Comparison of ENCODE assay signal across 40 cellular contexts in the genomic region with DNA sequence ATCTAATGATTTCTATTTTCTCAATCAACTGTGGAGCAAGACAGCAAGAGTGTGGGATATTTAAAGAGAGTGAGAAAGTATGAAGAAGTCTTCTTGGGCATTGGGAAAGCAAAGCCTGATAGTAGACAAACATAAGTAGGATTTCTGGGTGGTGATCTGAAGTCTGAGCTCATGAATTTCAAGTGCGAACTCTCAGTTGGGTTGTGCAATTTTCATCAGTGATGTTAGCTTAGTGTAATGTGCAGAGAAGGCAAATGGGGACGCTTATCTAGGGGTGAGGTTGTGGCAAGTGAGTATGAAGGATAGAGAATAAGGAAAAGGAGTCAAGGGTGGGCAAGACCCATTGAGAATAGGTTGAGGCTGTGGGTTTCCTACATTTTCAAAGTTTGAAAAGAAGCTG. TPM values are rescaled to one million over a fixed set of nuclear protein-coding genes. Genes with fewer than 3 reads are reported as not detected.
"Had no signal": no experiment of that assay in that cellular context is flagged by ENCODE, and none has a peak within 500 bp of the region (broad histone marks: within the 10 kb centered on the region; RNA-seq: fewer than 3 reads in every experiment).

No MANE protein-coding gene starts in this region.

- H3K27ac Mint-ChIP-seq: activated CD4-positive, alpha-beta memory T cell treated with anti-CD3 and anti-CD28 coated beads, Interleukin-2, amount 10 ng/mL, durations not matched to agents 7 days and 5 days; activated CD4-positive, alpha-beta T cell treated with anti-CD3 and anti-CD28 coated beads for 36 hours; activated CD4-positive, alpha-beta T cell treated with anti-CD3 and anti-CD28 coated beads, Interleukin-2, amount 10 ng/mL, durations not matched to agents 7 days and 5 days; activated CD8-positive, alpha-beta memory T cell treated with anti-CD3 and anti-CD28 coated beads, Interleukin-2, amount 10 ng/mL, durations not matched to agents 7 days and 5 days; activated CD8-positive, alpha-beta T cell treated with anti-CD3 and anti-CD28 coated beads, Interleukin-2, amount 10 ng/mL, durations not matched to agents 7 days and 5 days; activated naive CD4-positive, alpha-beta T cell treated with anti-CD3 and anti-CD28 coated beads for 36 hours; activated naive CD4-positive, alpha-beta T cell treated with anti-CD3 and anti-CD28 coated beads, Interleukin-2, amount 50 U/mL, for 72 hours; activated naive CD8-positive, alpha-beta T cell treated with anti-CD3 and anti-CD28 coated beads for 36 hours; activated T-cell treated with anti-CD3 and anti-CD28 coated beads, Interleukin-2, amount 50 U/mL, for 24 hours; activated T-helper 17 cell treated with anti-CD3 and anti-CD28 coated beads, Interleukin-2, amount 50 U/mL, for 72 hours; brain; T-helper 1 cell treated with Interleukin-12 subunit alpha and Interleukin-12 subunit beta and Interleukin-4 antibody, amounts not matched to agents 30 μg/mL and 1 μg/mL, for 36 hours; T-helper 2 cell treated with Interferon-gamma antibody and Interleukin-4, amounts not matched to agents 5 μg/mL and 100 μg/mL, for 36 hours; WTC11 had no signal

- H3K27me3 Mint-ChIP-seq: activated CD4-positive, alpha-beta T cell treated with anti-CD3 and anti-CD28 coated beads for 36 hours; activated CD4-positive, alpha-beta T cell treated with anti-CD3 and anti-CD28 coated beads, Interleukin-2, amount 10 ng/mL, durations not matched to agents 7 days and 5 days; activated naive CD8-positive, alpha-beta T cell treated with anti-CD3 and anti-CD28 coated beads for 36 hours; activated T-helper 17 cell treated with anti-CD3 and anti-CD28 coated beads, Interleukin-2, amount 50 U/mL, for 72 hours; brain; central memory CD8-positive, alpha-beta T cell had no signal

- ATAC-seq: activated CD4-positive, alpha-beta T cell treated with anti-CD3 and anti-CD28 coated beads for 36 hours; activated CD4-positive, CD25-positive, alpha-beta regulatory T cell treated with anti-CD3 and anti-CD28 coated beads, Interleukin-2, amount 50 U/mL, for 24 hours; activated CD8-positive, alpha-beta memory T cell treated with anti-CD3 and anti-CD28 coated beads, Interleukin-2, amount 10 ng/mL, durations not matched to agents 7 days and 5 days; activated CD8-positive, alpha-beta T cell treated with anti-CD3 and anti-CD28 coated beads, Interleukin-2, amount 10 ng/mL, durations not matched to agents 7 days and 5 days; activated naive CD4-positive, alpha-beta T cell treated with anti-CD3 and anti-CD28 coated beads, Interleukin-2, amount 50 U/mL, for 72 hours; activated T-helper 17 cell treated with anti-CD3 and anti-CD28 coated beads, Interleukin-2, amount 50 U/mL, for 72 hours; WTC11 had no signal

- H3K4me3 ChIP-seq: cardiac muscle cell had no signal

- H3K27me3 ChIP-seq: cardiac muscle cell had no signal

- H3K27ac ChIP-seq: cardiac muscle cell, WERI-Rb-1 had no signal

- DNase-seq: activated CD4-positive, alpha-beta memory T cell treated with anti-CD3 and anti-CD28 coated beads, Interleukin-2, amount 10 ng/mL, durations not matched to agents 7 days and 5 days; activated CD4-positive, alpha-beta T cell treated with anti-CD3 and anti-CD28 coated beads for 1 hour; activated CD4-positive, alpha-beta T cell treated with anti-CD3 and anti-CD28 coated beads for 36 hours; activated CD4-positive, alpha-beta T cell treated with anti-CD3 and anti-CD28 coated beads for 48 hours; activated CD4-positive, alpha-beta T cell treated with anti-CD3 and anti-CD28 coated beads, Interleukin-2, amount 10 ng/mL, durations not matched to agents 7 days and 5 days; activated CD4-positive, alpha-beta T cell treated with anti-CD3 and anti-CD28 coated beads, Interleukin-2, amount 50 U/mL, for 48 hours; activated CD4-positive, CD25-positive, alpha-beta regulatory T cell; activated CD8-positive, alpha-beta memory T cell treated with anti-CD3 and anti-CD28 coated beads for 24 hours; activated CD8-positive, alpha-beta memory T cell treated with anti-CD3 and anti-CD28 coated beads, Interleukin-2, amount 10 ng/mL, durations not matched to agents 7 days and 5 days; activated CD8-positive, alpha-beta memory T cell treated with anti-CD3 and anti-CD28 coated beads, Interleukin-2, amount 50 U/mL, for 48 hours; activated CD8-positive, alpha-beta T cell treated with anti-CD3 and anti-CD28 coated beads, Interleukin-2, amount 10 ng/mL, durations not matched to agents 7 days and 5 days; activated effector memory CD4-positive, alpha-beta T cell treated with anti-CD3 and anti-CD28 coated beads, Interleukin-2, amount 50 U/mL, for 16 hours; activated gamma-delta T cell treated with Interleukin-2 at 50 U/mL for 16 hours; activated naive CD4-positive, alpha-beta T cell; activated naive CD4-positive, alpha-beta T cell treated with anti-CD3 and anti-CD28 coated beads for 36 hours; activated naive CD4-positive, alpha-beta T cell treated with anti-CD3 and anti-CD28 coated beads, Interleukin-2, amount 50 U/mL, for 16 hours; activated naive CD8-positive, alpha-beta T cell treated with anti-CD3 and anti-CD28 coated beads for 36 hours; activated T-cell treated with anti-CD3 and anti-CD28 coated beads, Interleukin-2, amount 50 U/mL, for 24 hours; activated T-cell treated with anti-CD3 and anti-CD28 coated beads, Interleukin-2, amount 50 U/mL, for 48 hours; amniotic stem cell; aorta; caudate nucleus; cerebellar nuclear complex; SW 1271; T-helper 1 cell; T-helper 2 cell; T-helper 9 cell; WERI-Rb-1 had no signal

- H3K4me3 Mint-ChIP-seq: activated CD4-positive, alpha-beta memory T cell treated with anti-CD3 and anti-CD28 coated beads, Interleukin-2, amount 10 ng/mL, durations not matched to agents 7 days and 5 days; activated CD4-positive, alpha-beta T cell treated with anti-CD3 and anti-CD28 coated beads for 36 hours; activated CD4-positive, alpha-beta T cell treated with anti-CD3 and anti-CD28 coated beads, Interleukin-2, amount 10 ng/mL, durations not matched to agents 7 days and 5 days; activated CD8-positive, alpha-beta memory T cell treated with anti-CD3 and anti-CD28 coated beads, Interleukin-2, amount 10 ng/mL, durations not matched to agents 7 days and 5 days; activated CD8-positive, alpha-beta T cell treated with anti-CD3 and anti-CD28 coated beads, Interleukin-2, amount 10 ng/mL, durations not matched to agents 7 days and 5 days; activated naive CD4-positive, alpha-beta T cell treated with anti-CD3 and anti-CD28 coated beads for 36 hours; activated naive CD8-positive, alpha-beta T cell treated with anti-CD3 and anti-CD28 coated beads for 36 hours; activated T-cell treated with anti-CD3 and anti-CD28 coated beads, Interleukin-2, amount 50 U/mL, for 24 hours; activated T-helper 17 cell treated with anti-CD3 and anti-CD28 coated beads, Interleukin-2, amount 50 U/mL, for 72 hours; brain; central memory CD8-positive, alpha-beta T cell; T-helper 1 cell treated with Interleukin-12 subunit alpha and Interleukin-12 subunit beta and Interleukin-4 antibody, amounts not matched to agents 30 μg/mL and 1 μg/mL, for 36 hours; T-helper 2 cell treated with Interferon-gamma antibody and Interleukin-4, amounts not matched to agents 5 μg/mL and 100 μg/mL, for 36 hours; WTC11 had no signal

- FAIRE-seq: bronchial epithelial cell, TTC549 had no signal

- H3K9me3 Mint-ChIP-seq: activated CD4-positive, alpha-beta memory T cell treated with anti-CD3 and anti-CD28 coated beads, Interleukin-2, amount 10 ng/mL, durations not matched to agents 7 days and 5 days; activated naive CD4-positive, alpha-beta T cell treated with anti-CD3 and anti-CD28 coated beads for 36 hours; activated naive CD4-positive, alpha-beta T cell treated with anti-CD3 and anti-CD28 coated beads, Interleukin-2, amount 50 U/mL, for 72 hours; activated naive CD8-positive, alpha-beta T cell treated with anti-CD3 and anti-CD28 coated beads for 36 hours; activated T-cell treated with anti-CD3 and anti-CD28 coated beads, Interleukin-2, amount 50 U/mL, for 24 hours; activated T-helper 17 cell treated with anti-CD3 and anti-CD28 coated beads, Interleukin-2, amount 50 U/mL, for 72 hours; brain; central memory CD8-positive, alpha-beta T cell; T-helper 1 cell treated with Interleukin-12 subunit alpha and Interleukin-12 subunit beta and Interleukin-4 antibody, amounts not matched to agents 30 μg/mL and 1 μg/mL, for 36 hours; T-helper 2 cell treated with Interferon-gamma antibody and Interleukin-4, amounts not matched to agents 5 μg/mL and 100 μg/mL, for 36 hours; WTC11 had no signal

- H3K36me3 ChIP-seq: cardiac muscle cell, WERI-Rb-1 had no signal

- H3K36me3 Mint-ChIP-seq: activated CD8-positive, alpha-beta memory T cell treated with anti-CD3 and anti-CD28 coated beads, Interleukin-2, amount 10 ng/mL, durations not matched to agents 7 days and 5 days; activated naive CD4-positive, alpha-beta T cell treated with anti-CD3 and anti-CD28 coated beads, Interleukin-2, amount 50 U/mL, for 72 hours; activated naive CD8-positive, alpha-beta T cell treated with anti-CD3 and anti-CD28 coated beads for 36 hours; brain; WTC11 had no signal

- H3K4me1 Mint-ChIP-seq: activated CD4-positive, alpha-beta memory T cell treated with anti-CD3 and anti-CD28 coated beads, Interleukin-2, amount 10 ng/mL, durations not matched to agents 7 days and 5 days; activated CD4-positive, alpha-beta T cell treated with anti-CD3 and anti-CD28 coated beads for 36 hours; activated CD4-positive, alpha-beta T cell treated with anti-CD3 and anti-CD28 coated beads, Interleukin-2, amount 10 ng/mL, durations not matched to agents 7 days and 5 days; activated CD8-positive, alpha-beta memory T cell treated with anti-CD3 and anti-CD28 coated beads, Interleukin-2, amount 10 ng/mL, durations not matched to agents 7 days and 5 days; activated naive CD8-positive, alpha-beta T cell treated with anti-CD3 and anti-CD28 coated beads for 36 hours; activated T-helper 17 cell treated with anti-CD3 and anti-CD28 coated beads, Interleukin-2, amount 50 U/mL, for 72 hours; brain; central memory CD8-positive, alpha-beta T cell; WTC11 had no signal

RNA-seq across cellular contexts. Expression of a gene that starts 23.7 kb away (rescaled TPM):
- total RNA-seq: activated CD4-positive, alpha-beta memory T cell treated with anti-CD3 and anti-CD28 coated beads, Interleukin-2, amount 10 ng/mL, durations not matched to agents 7 days and 5 days; activated CD4-positive, alpha-beta T cell treated with anti-CD3 and anti-CD28 coated beads for 36 hours; activated CD4-positive, alpha-beta T cell treated with anti-CD3 and anti-CD28 coated beads, Interleukin-2, amount 10 ng/mL, durations not matched to agents 7 days and 5 days; activated CD8-positive, alpha-beta memory T cell treated with anti-CD3 and anti-CD28 coated beads, Interleukin-2, amount 10 ng/mL, durations not matched to agents 7 days and 5 days; activated CD8-positive, alpha-beta T cell treated with anti-CD3 and anti-CD28 coated beads, Interleukin-2, amount 10 ng/mL, durations not matched to agents 7 days and 5 days; activated naive CD4-positive, alpha-beta T cell treated with anti-CD3 and anti-CD28 coated beads for 36 hours; activated naive CD4-positive, alpha-beta T cell treated with anti-CD3 and anti-CD28 coated beads, Interleukin-2, amount 50 U/mL, for 72 hours; activated naive CD8-positive, alpha-beta T cell treated with anti-CD3 and anti-CD28 coated beads for 36 hours; activated T-helper 17 cell treated with anti-CD3 and anti-CD28 coated beads, Interleukin-2, amount 50 U/mL, for 72 hours; aorta; cardiac muscle cell; chondrocyte; WTC11 had no signal
- polyA plus RNA-seq: aorta, cardiac muscle cell had no signal
